In the genomic region with DNA sequence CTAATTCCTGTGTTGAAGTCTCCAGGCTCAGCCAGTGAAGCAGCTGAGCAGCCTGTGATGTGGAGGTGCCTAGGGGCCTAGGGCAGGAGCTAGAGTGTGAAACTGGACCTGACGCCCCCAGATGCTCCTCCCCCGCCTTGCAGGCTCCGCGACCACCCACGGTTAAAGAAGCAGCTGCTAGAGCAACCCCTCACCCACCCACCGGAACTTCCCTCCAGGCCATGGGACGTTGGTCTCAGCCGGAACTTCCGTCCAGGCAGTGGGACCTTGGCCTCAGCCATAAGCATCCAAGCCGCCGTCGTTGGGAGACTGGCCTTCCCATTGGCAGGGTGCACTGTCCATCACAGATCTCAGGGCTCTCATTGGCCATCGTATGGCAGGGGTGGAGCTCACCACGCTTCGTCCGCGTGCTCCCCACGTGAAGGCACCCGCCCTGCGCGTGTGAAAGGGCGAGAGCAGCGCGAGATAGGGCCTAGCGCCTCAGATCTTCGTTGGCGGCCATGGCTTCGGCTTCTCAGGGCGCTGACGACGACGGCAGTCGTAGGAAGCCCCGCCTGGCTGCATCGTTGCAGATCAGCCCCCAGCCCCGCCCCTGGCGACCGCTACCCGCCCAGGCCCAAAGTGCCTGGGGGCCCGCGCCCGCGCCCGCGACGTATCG, we compare ENCODE assay signal across 2 cellular contexts.
A peak's percentile ranks its signal among the peaks of the same experiment; 100 is the strongest.
TF ChIP-seq lines count a peak whose summit lies in the region.

A gene (plus strand): TSS at position 427 of the 658 bp plus-strand sequence. CDS start 74 bp downstream, at position 501.

TF ChIP-seq in GM23338, 12 proteins besides CTCF, POLR2A, EP300 and RAD21 (continued from another document and continues in another):
- TF ChIP-seq, protein P1, sequence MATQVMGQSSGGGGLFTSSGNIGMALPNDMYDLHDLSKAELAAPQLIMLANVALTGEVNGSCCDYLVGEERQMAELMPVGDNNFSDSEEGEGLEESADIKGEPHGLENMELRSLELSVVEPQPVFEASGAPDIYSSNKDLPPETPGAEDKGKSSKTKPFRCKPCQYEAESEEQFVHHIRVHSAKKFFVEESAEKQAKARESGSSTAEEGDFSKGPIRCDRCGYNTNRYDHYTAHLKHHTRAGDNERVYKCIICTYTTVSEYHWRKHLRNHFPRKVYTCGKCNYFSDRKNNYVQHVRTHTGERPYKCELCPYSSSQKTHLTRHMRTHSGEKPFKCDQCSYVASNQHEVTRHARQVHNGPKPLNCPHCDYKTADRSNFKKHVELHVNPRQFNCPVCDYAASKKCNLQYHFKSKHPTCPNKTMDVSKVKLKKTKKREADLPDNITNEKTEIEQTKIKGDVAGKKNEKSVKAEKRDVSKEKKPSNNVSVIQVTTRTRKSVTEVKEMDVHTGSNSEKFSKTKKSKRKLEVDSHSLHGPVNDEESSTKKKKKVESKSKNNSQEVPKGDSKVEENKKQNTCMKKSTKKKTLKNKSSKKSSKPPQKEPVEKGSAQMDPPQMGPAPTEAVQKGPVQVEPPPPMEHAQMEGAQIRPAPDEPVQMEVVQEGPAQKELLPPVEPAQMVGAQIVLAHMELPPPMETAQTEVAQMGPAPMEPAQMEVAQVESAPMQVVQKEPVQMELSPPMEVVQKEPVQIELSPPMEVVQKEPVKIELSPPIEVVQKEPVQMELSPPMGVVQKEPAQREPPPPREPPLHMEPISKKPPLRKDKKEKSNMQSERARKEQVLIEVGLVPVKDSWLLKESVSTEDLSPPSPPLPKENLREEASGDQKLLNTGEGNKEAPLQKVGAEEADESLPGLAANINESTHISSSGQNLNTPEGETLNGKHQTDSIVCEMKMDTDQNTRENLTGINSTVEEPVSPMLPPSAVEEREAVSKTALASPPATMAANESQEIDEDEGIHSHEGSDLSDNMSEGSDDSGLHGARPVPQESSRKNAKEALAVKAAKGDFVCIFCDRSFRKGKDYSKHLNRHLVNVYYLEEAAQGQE (IDR thresholded peaks at IDR 0.05; ENCODE audit: unreplicated experiment), result no peak
- no peak for TF ChIP-seq ZNF331 (CRISPR knock-in tag; IDR thresholded peaks at IDR 0.05; ENCODE audit: low read depth)
- no peak for TF ChIP-seq CREB1 (CRISPR knock-in tag; IDR thresholded peaks at IDR 0.05; ENCODE audit: low read depth)
- TF ChIP-seq, protein P2, sequence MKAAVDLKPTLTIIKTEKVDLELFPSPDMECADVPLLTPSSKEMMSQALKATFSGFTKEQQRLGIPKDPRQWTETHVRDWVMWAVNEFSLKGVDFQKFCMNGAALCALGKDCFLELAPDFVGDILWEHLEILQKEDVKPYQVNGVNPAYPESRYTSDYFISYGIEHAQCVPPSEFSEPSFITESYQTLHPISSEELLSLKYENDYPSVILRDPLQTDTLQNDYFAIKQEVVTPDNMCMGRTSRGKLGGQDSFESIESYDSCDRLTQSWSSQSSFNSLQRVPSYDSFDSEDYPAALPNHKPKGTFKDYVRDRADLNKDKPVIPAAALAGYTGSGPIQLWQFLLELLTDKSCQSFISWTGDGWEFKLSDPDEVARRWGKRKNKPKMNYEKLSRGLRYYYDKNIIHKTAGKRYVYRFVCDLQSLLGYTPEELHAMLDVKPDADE (IDR thresholded peaks at IDR 0.05), result no peak
- TF ChIP-seq ZNF114 (CRISPR knock-in tag; IDR thresholded peaks at IDR 0.05), result no peak
- no peak for TF ChIP-seq NANOG (IDR thresholded peaks at IDR 0.05; ENCODE audit: borderline replicate concordance)
- TF ChIP-seq EZH2 (IDR thresholded peaks at IDR 0.05; ENCODE audit: low read depth, unreplicated experiment), result no peak
- TF ChIP-seq STAT1 (IDR thresholded peaks at IDR 0.05; ENCODE audit: unreplicated experiment), result no peak
- TF ChIP-seq EZH2phosphoT487 (IDR thresholded peaks at IDR 0.05; ENCODE audit: unreplicated experiment), result no peak

TF ChIP-seq in WTC11, 78 proteins besides CTCF, POLR2A, EP300 and RAD21 (continued from another document):
- TF ChIP-seq, protein P3, sequence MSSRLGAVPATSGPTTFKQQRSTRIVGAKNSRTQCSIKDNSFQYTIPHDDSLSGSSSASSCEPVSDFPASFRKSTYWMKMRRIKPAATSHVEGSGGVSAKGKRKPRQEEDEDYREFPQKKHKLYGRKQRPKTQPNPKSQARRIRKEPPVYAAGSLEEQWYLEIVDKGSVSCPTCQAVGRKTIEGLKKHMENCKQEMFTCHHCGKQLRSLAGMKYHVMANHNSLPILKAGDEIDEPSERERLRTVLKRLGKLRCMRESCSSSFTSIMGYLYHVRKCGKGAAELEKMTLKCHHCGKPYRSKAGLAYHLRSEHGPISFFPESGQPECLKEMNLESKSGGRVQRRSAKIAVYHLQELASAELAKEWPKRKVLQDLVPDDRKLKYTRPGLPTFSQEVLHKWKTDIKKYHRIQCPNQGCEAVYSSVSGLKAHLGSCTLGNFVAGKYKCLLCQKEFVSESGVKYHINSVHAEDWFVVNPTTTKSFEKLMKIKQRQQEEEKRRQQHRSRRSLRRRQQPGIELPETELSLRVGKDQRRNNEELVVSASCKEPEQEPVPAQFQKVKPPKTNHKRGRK (CRISPR knock-in tag; IDR thresholded peaks at IDR 0.05; ENCODE audit: borderline replicate concordance), result no peak
- peak; percentile 50; the same call in 1 of the 2 replicates for TF ChIP-seq SP1 (CRISPR knock-in tag; conservative IDR thresholded peaks at IDR 0.05)
- no peak for TF ChIP-seq ATF1 (CRISPR knock-in tag; IDR thresholded peaks at IDR 0.05)
- TF ChIP-seq ZNF121 (CRISPR knock-in tag; IDR thresholded peaks at IDR 0.05), result 0 out of 2 replicates have a peak, but pooled peaks have one; percentile 4
- TF ChIP-seq, protein P4, sequence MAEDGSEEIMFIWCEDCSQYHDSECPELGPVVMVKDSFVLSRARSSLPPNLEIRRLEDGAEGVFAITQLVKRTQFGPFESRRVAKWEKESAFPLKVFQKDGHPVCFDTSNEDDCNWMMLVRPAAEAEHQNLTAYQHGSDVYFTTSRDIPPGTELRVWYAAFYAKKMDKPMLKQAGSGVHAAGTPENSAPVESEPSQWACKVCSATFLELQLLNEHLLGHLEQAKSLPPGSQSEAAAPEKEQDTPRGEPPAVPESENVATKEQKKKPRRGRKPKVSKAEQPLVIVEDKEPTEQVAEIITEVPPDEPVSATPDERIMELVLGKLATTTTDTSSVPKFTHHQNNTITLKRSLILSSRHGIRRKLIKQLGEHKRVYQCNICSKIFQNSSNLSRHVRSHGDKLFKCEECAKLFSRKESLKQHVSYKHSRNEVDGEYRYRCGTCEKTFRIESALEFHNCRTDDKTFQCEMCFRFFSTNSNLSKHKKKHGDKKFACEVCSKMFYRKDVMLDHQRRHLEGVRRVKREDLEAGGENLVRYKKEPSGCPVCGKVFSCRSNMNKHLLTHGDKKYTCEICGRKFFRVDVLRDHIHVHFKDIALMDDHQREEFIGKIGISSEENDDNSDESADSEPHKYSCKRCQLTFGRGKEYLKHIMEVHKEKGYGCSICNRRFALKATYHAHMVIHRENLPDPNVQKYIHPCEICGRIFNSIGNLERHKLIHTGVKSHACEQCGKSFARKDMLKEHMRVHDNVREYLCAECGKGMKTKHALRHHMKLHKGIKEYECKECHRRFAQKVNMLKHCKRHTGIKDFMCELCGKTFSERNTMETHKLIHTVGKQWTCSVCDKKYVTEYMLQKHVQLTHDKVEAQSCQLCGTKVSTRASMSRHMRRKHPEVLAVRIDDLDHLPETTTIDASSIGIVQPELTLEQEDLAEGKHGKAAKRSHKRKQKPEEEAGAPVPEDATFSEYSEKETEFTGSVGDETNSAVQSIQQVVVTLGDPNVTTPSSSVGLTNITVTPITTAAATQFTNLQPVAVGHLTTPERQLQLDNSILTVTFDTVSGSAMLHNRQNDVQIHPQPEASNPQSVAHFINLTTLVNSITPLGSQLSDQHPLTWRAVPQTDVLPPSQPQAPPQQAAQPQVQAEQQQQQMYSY (CRISPR knock-in tag; IDR thresholded peaks at IDR 0.05), result 0 out of 2 replicates have a peak, but pooled peaks have one; percentile 30
- TF ChIP-seq, protein P5, sequence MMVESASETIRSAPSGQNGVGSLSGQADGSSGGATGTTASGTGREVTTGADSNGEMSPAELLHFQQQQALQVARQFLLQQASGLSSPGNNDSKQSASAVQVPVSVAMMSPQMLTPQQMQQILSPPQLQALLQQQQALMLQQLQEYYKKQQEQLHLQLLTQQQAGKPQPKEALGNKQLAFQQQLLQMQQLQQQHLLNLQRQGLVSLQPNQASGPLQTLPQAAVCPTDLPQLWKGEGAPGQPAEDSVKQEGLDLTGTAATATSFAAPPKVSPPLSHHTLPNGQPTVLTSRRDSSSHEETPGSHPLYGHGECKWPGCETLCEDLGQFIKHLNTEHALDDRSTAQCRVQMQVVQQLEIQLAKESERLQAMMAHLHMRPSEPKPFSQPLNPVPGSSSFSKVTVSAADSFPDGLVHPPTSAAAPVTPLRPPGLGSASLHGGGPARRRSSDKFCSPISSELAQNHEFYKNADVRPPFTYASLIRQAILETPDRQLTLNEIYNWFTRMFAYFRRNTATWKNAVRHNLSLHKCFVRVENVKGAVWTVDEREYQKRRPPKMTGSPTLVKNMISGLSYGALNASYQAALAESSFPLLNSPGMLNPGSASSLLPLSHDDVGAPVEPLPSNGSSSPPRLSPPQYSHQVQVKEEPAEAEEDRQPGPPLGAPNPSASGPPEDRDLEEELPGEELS (CRISPR knock-in tag; IDR thresholded peaks at IDR 0.05), result 0 out of 2 replicates have a peak, but pooled peaks have one; percentile 51
- TF ChIP-seq, protein P6, sequence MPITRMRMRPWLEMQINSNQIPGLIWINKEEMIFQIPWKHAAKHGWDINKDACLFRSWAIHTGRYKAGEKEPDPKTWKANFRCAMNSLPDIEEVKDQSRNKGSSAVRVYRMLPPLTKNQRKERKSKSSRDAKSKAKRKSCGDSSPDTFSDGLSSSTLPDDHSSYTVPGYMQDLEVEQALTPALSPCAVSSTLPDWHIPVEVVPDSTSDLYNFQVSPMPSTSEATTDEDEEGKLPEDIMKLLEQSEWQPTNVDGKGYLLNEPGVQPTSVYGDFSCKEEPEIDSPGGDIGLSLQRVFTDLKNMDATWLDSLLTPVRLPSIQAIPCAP (CRISPR knock-in tag; IDR thresholded peaks at IDR 0.05), result peak; percentile 78; the same call in 1 of the 2 replicates
- peak; percentile 95 for TF ChIP-seq NFYB (CRISPR knock-in tag; conservative IDR thresholded peaks at IDR 0.05; ENCODE audit: low read depth)
- no peak for TF ChIP-seq PRRX2 (CRISPR knock-in tag; IDR thresholded peaks at IDR 0.05)
